12 cellular contexts compared by ENCODE assay signal in genomic region chr1:209900734-209901133, GRCh38. TPM values are rescaled to one million over a fixed set of nuclear protein-coding genes. Genes with fewer than 3 reads are reported as not detected.
DNase-seq lines count a peak whose midpoint lies in the region; ATAC-seq, FAIRE-seq and TF ChIP-seq lines count a peak whose summit lies in the region.
"Had no signal": no experiment of that assay in that cellular context is flagged by ENCODE, and none has a peak within 500 bp of the region (broad histone marks: within the 10 kb centered on the region; RNA-seq: fewer than 3 reads in every experiment).

No MANE protein-coding gene starts in this region.

- H3K9ac ChIP-seq in fibroblast of lung (ENCODE audit: insufficient read depth, low read length): no peak overlapping the region

- H3K27me3 Mint-ChIP-seq in GM23338 (ENCODE audit: insufficient read depth, low read depth, poor library complexity): peaks cover 4% of the 10 kb centered on the region

- H3K4me1 ChIP-seq in GM23338 (ENCODE audit: insufficient read depth) (no peaks in the 10 kb centered on the region), RWPE2 (ENCODE audit: insufficient read depth, poor library complexity, severe bottlenecking) (peaks cover 21% of the 10 kb centered on the region), fibroblast of lung (ENCODE audit: control insufficient read depth, extremely low read depth, insufficient read depth, low read length) (no peaks in the 10 kb centered on the region)

- no peak for FAIRE-seq in urothelium cell line (lab: Jason Lieb, UNC)

- no peak for TF ChIP-seq CTCF in GM23338 (conservative IDR thresholded peaks at IDR 0.05; ENCODE audit: low read depth in 2 of 2)
- TF ChIP-seq CTCF in RWPE2 (IDR thresholded peaks at IDR 0.05; ENCODE audit: poor library complexity, severe bottlenecking): no peak
- TF ChIP-seq CTCF in fibroblast of lung (conservative IDR thresholded peaks at IDR 0.05 in 1 of 2, IDR thresholded peaks at IDR 0.05 in 1 of 2; ENCODE audit: low read depth in 1 of 2, low read length in 2 of 2): no peak

- H3K36me3 ChIP-seq in GM23338 (ENCODE audit: insufficient read depth) (no peaks in the 10 kb centered on the region), RWPE2 (ENCODE audit: low read depth) (no peaks in the 10 kb centered on the region), fibroblast of lung (ENCODE audit: control insufficient read depth, insufficient read depth, low read length) (no peaks in the 10 kb centered on the region), H7 (replicated peaks; ENCODE audit: control insufficient read depth, insufficient read depth, low read length) (no peaks in the 10 kb centered on the region)

- H3K27ac ChIP-seq in GM23338 (ENCODE audit: low read depth): no peak overlapping the region
- H3K27ac ChIP-seq in RWPE2 (ENCODE audit: poor library complexity, severe bottlenecking): peak overlapping the region; percentile 69
- no peak overlapping the region for H3K27ac ChIP-seq in fibroblast of lung (ENCODE audit: insufficient read depth, low read length)

- H3K79me2 ChIP-seq in GM23338 (replicated peaks; ENCODE audit: insufficient read depth): no peaks in the 10 kb centered on the region
- H3K79me2 ChIP-seq in fibroblast of lung (ENCODE audit: control insufficient read depth, insufficient read depth, low read length): no peaks in the 10 kb centered on the region

- H2AFZ ChIP-seq in GM23338: peak overlapping the region; percentile 85
- H2AFZ ChIP-seq in fibroblast of lung (ENCODE audit: low read length): no peak overlapping the region

- no peak for ATAC-seq in GM23338
- ATAC-seq in RWPE2 (ENCODE audit: low read depth): peak; percentile 96

- H3K9me2 ChIP-seq in GM23338 (ENCODE audit: insufficient read depth): 0 out of 2 replicates have a peak, but pooled peaks cover 3% of the 10 kb centered on the region

- H3K9me3 ChIP-seq in RWPE2 (ENCODE audit: severe bottlenecking): no peaks in the 10 kb centered on the region
- H3K9me3 ChIP-seq in fibroblast of lung (ENCODE audit: control insufficient read depth, insufficient read depth, low read depth, low read length): no peaks in the 10 kb centered on the region

- H4K20me1 ChIP-seq in GM23338 (replicated peaks; ENCODE audit: insufficient read depth): no peaks in the 10 kb centered on the region
- no peaks in the 10 kb centered on the region for H4K20me1 ChIP-seq in fibroblast of lung (ENCODE audit: control insufficient read depth, extremely low read depth, insufficient read depth, low read length)

- no peaks in the 10 kb centered on the region for H3K9me3 Mint-ChIP-seq in GM23338

- H3K27me3 ChIP-seq in GM23338 (ENCODE audit: insufficient read depth): no peaks in the 10 kb centered on the region
- H3K27me3 ChIP-seq in RWPE2 (ENCODE audit: insufficient read depth, poor library complexity, severe bottlenecking): no peaks in the 10 kb centered on the region
- H3K27me3 ChIP-seq in fibroblast of lung (ENCODE audit: control insufficient read depth, insufficient read depth, low read length): no peaks in the 10 kb centered on the region
- no peaks in the 10 kb centered on the region for H3K27me3 ChIP-seq in H7 (ENCODE audit: control insufficient read depth, insufficient read depth, low read length)

- H3K36me3 Mint-ChIP-seq in GM23338 (ENCODE audit: low read depth): no peaks in the 10 kb centered on the region

- no peak overlapping the region for H3K27ac Mint-ChIP-seq in GM23338

- H3F3A ChIP-seq in GM23338 (replicated peaks; ENCODE audit: low read depth): no peaks in the 10 kb centered on the region

- H3K4me3 Mint-ChIP-seq in GM23338: no peak overlapping the region

- H3K4me1 Mint-ChIP-seq in GM23338: peaks cover 2% of the 10 kb centered on the region

- H3K4me3 ChIP-seq in GM23338 (no peak overlapping the region), RWPE2 (ENCODE audit: severe bottlenecking) (no peak overlapping the region), fibroblast of lung (replicated peaks in 1 of 4; ENCODE audit: control extremely low read depth in 1 of 4, insufficient read depth in 1 of 4, low read depth in 3 of 4, low read length in 4 of 4) (no peak overlapping the region), H7 (ENCODE audit: insufficient read depth, low read depth, low read length) (no peak overlapping the region)

- H3K4me2 ChIP-seq in GM23338 (no peak overlapping the region), fibroblast of lung (ENCODE audit: extremely low read depth, insufficient read depth, low read length) (no peak overlapping the region)

- DNase-seq in GM23338 (ENCODE audit: low spot score) (no peak), RWPE2 (ENCODE audit: low spot score) (no peak), fibroblast of lung (ENCODE audit: low read depth in 2 of 2) (peak; percentile 43 to 95), urothelium cell line (ENCODE audit: low spot score) (peak; percentile 81), NCI-H2029 (lab: John Stamatoyannopoulos, UW) (no peak), H7 (no peak)
- DNase-seq in stimulated activated CD4-positive, alpha-beta T cell treated with anti-CD3 and anti-CD28 coated beads, Interleukin-4, amount 100 ng/mL, for 4 hours: no peak
- DNase-seq: activated effector memory CD4-positive, alpha-beta T cell treated with anti-CD3 and anti-CD28 coated beads, Interleukin-2, amount 50 U/mL, for 16 hours; hippocampal formation; NCI-H510A treated with DMSO at 0.1 percent for 48 hours had no signal

TF ChIP-seq in GM23338, 12 proteins besides CTCF, POLR2A, EP300 and RAD21 (continues in another document):
- no peak for TF ChIP-seq STAT1 (IDR thresholded peaks at IDR 0.05; ENCODE audit: unreplicated experiment)
- TF ChIP-seq ETS1 (IDR thresholded peaks at IDR 0.05): no peak
- no peak for TF ChIP-seq ZNF114 (CRISPR knock-in tag; IDR thresholded peaks at IDR 0.05)

RNA-seq across cellular contexts. Expression of gene SYT14, which starts 37.3 kb away (rescaled TPM):
- 19.4 and 22.4 TPM in 2 replicates for total RNA-seq in GM23338 (2014; rRNA removed; shearing (Covaris generic))
- 4.5 and 5.2 TPM in 2 replicates for polyA plus RNA-seq in GM23338 (2016; fragmentation: Nextera tagmentation; extraction: Ambion mirVana)
- 0.26 and 0.99 TPM in 2 replicates for total RNA-seq in fibroblast of lung
- 0.84 and 0.93 TPM in 2 replicates for polyA plus RNA-seq in fibroblast of lung
- polyA plus RNA-seq in fibroblast of lung (2012): 0.40 and 0.43 TPM in 2 replicates
- not detected in 2 replicates for polyA minus RNA-seq in fibroblast of lung (ENCODE audit: low replicate concordance)
- total RNA-seq in H7 (2014; rRNA removed; shearing (Covaris generic)): 9.1 and 10.6 TPM in 2 replicates
- total RNA-seq: HT-29, liver had no signal
- polyA plus RNA-seq: liver had no signal

Comparison
In these comparisons a context has a peak if more than half of its experiments do, and no peak if none do; other contexts are left out.
1. DNase-seq: peak in fibroblast of lung (2 of 2) and urothelium cell line (single experiment); none in GM23338 (single experiment), RWPE2 (single experiment), NCI-H2029 (single experiment), H7 (single experiment) and stimulated activated CD4-positive, alpha-beta T cell treated with anti-CD3 and anti-CD28 coated beads, Interleukin-4, amount 100 ng/mL, for 4 hours (0 of 2).